Comparison of ENCODE assay signal across 1 cellular context in the genomic region with DNA sequence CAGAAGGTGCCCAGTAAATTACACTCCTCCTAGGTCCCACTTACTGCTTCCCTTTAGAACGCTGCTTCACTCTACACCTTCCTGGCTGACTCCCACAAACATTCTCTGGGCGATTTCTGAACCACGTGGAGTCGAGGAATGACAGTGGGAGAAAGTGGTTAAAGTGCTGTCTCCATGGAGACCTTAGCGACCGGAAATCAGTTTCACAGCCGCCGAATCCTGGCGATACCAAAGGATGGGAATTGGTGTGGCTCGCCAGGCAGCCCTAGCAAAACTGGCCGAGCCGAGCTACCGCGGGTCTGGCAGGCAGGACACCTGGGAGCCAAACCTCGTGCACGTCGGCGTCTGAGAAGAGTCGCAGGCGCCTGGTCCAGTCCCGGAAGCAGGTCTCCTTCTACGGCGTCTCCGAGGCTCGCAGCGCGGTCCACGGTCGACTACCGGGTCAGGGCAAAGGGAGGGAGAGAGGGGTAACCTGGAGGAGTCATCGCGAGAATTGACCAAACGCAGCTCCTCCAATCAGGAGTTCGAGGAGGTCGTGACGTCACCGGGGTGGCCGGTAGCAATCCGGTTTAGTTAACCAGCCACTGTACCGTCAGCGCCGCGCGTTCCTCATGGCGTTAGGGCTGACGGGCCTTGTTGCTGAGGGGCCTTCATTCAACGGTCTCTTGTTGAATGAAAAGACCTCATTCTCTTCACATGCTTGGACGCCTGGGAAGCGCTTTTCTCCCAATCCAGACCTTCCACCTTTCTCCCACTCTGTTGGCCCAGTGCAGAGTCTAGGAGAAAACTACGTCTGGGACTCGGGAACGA.
TF ChIP-seq lines count a peak whose summit lies in the region.

Gene THADA (minus strand): TSS at position 436 of the 810 bp plus-strand sequence. CDS start 3,646 bp downstream, outside the sequence.

TF ChIP-seq in HepG2, 621 proteins besides CTCF, POLR2A, EP300 and RAD21 (continued from another document and continues in another):
- TF ChIP-seq GMEB1 (CRISPR knock-in tag; IDR thresholded peaks at IDR 0.05; ENCODE audit: borderline replicate concordance) (peak; percentile 85), ELF1 (CRISPR knock-in tag; IDR thresholded peaks at IDR 0.05) (peak; percentile 99), NR2F1 (CRISPR knock-in tag; IDR thresholded peaks at IDR 0.05) (no peak), RBM39 (IDR thresholded peaks at IDR 0.05; ENCODE audit: low read depth, low read length, poor library complexity, severe bottlenecking) (peak; percentile 69), SMYD3 (CRISPR knock-in tag; IDR thresholded peaks at IDR 0.05) (0 out of 2 replicates have a peak, but pooled peaks have one; percentile 54), ASH2L (IDR thresholded peaks at IDR 0.05; ENCODE audit: insufficient read length, low read depth, low read length) (peak; percentile 99), PCBP1 (IDR thresholded peaks at IDR 0.05; ENCODE audit: borderline replicate concordance, low read depth, low read length) (0 out of 2 replicates have a peak, but pooled peaks have one; percentile 75), TBX2 (CRISPR knock-in tag; IDR thresholded peaks at IDR 0.05; ENCODE audit: borderline replicate concordance) (peak; percentile 77), MLLT10 (CRISPR knock-in tag; IDR thresholded peaks at IDR 0.05) (no peak), HOXA9 (CRISPR knock-in tag; IDR thresholded peaks at IDR 0.05; ENCODE audit: borderline replicate concordance) (peak; percentile 91), KLF15 (CRISPR knock-in tag; IDR thresholded peaks at IDR 0.05; ENCODE audit: borderline replicate concordance) (peak; percentile 21; the same call in 1 of the 2 replicates), ZNF768 (CRISPR knock-in tag; IDR thresholded peaks at IDR 0.05) (peak; percentile 73), ARHGAP35 (CRISPR knock-in tag; IDR thresholded peaks at IDR 0.05; ENCODE audit: borderline replicate concordance) (peak; percentile 82), FOXC1 (CRISPR knock-in tag; IDR thresholded peaks at IDR 0.05; ENCODE audit: borderline replicate concordance) (peak; percentile 77; the same call in 1 of the 2 replicates), ZNF251 (CRISPR knock-in tag; IDR thresholded peaks at IDR 0.05) (no peak), BCL3 (CRISPR knock-in tag; IDR thresholded peaks at IDR 0.05) (peak; percentile 93), MZF1 (CRISPR knock-in tag; IDR thresholded peaks at IDR 0.05; ENCODE audit: borderline replicate concordance) (no peak), ZBTB39 (CRISPR knock-in tag; IDR thresholded peaks at IDR 0.05) (no peak; the same call in 1 of the 2 replicates), KDM5B (CRISPR knock-in tag; IDR thresholded peaks at IDR 0.05; ENCODE audit: borderline replicate concordance) (peak; percentile 96), SP140L (CRISPR knock-in tag; IDR thresholded peaks at IDR 0.05; ENCODE audit: borderline replicate concordance) (no peak), SCMH1 (CRISPR knock-in tag; IDR thresholded peaks at IDR 0.05; ENCODE audit: borderline replicate concordance) (no peak), ZNF441 (CRISPR knock-in tag; IDR thresholded peaks at IDR 0.05; ENCODE audit: borderline replicate concordance) (peak; percentile 84), SP2 (CRISPR knock-in tag; IDR thresholded peaks at IDR 0.05) (peak; percentile 62; the same call in 1 of the 2 replicates), ZMAT3 (CRISPR knock-in tag; conservative IDR thresholded peaks at IDR 0.05) (peak; percentile 89), KDM6A (CRISPR knock-in tag; IDR thresholded peaks at IDR 0.05; ENCODE audit: low read depth) (no peak), MXD3 (CRISPR knock-in tag; IDR thresholded peaks at IDR 0.05) (peak; percentile 97), GPN1 (CRISPR knock-in tag; IDR thresholded peaks at IDR 0.05; ENCODE audit: borderline replicate concordance) (0 out of 2 replicates have a peak, but pooled peaks have one; percentile 33), SNAPC2 (CRISPR knock-in tag; IDR thresholded peaks at IDR 0.05) (peak; percentile 67; the same call in 1 of the 2 replicates), ZNF17 (CRISPR knock-in tag; IDR thresholded peaks at IDR 0.05) (no peak), ZNF34 (CRISPR knock-in tag; IDR thresholded peaks at IDR 0.05; ENCODE audit: borderline replicate concordance) (no peak), PPARG (CRISPR knock-in tag; conservative IDR thresholded peaks at IDR 0.05) (peak; percentile 30; the same call in 1 of the 2 replicates), GFI1 (CRISPR knock-in tag; IDR thresholded peaks at IDR 0.05; ENCODE audit: borderline replicate concordance) (no peak; the same call in 1 of the 2 replicates), CENPX (CRISPR knock-in tag; IDR thresholded peaks at IDR 0.05) (no peak), ZNF326 (CRISPR knock-in tag; IDR thresholded peaks at IDR 0.05; ENCODE audit: borderline replicate concordance) (no peak), ZNF704 (CRISPR knock-in tag; IDR thresholded peaks at IDR 0.05; ENCODE audit: borderline replicate concordance) (peak; percentile 56; the same call in 1 of the 2 replicates), ZNF569 (CRISPR knock-in tag; IDR thresholded peaks at IDR 0.05; ENCODE audit: borderline replicate concordance) (no peak), REL (CRISPR knock-in tag; conservative IDR thresholded peaks at IDR 0.05) (peak; percentile 91), ZNF75D (CRISPR knock-in tag; IDR thresholded peaks at IDR 0.05; ENCODE audit: borderline replicate concordance) (no peak), MED1 (CRISPR knock-in tag; IDR thresholded peaks at IDR 0.05) (peak; percentile 80), RBM22 (optimal IDR thresholded peaks at IDR 0.05; ENCODE audit: low read length) (peak; percentile 23), ZNF253 (CRISPR knock-in tag; IDR thresholded peaks at IDR 0.05; ENCODE audit: borderline replicate concordance) (peak; percentile 79; the same call in 1 of the 2 replicates), SIN3A (IDR thresholded peaks at IDR 0.05; ENCODE audit: borderline replicate concordance, low read depth, low read length) (peak; percentile 97)
- TF ChIP-seq, protein P1, sequence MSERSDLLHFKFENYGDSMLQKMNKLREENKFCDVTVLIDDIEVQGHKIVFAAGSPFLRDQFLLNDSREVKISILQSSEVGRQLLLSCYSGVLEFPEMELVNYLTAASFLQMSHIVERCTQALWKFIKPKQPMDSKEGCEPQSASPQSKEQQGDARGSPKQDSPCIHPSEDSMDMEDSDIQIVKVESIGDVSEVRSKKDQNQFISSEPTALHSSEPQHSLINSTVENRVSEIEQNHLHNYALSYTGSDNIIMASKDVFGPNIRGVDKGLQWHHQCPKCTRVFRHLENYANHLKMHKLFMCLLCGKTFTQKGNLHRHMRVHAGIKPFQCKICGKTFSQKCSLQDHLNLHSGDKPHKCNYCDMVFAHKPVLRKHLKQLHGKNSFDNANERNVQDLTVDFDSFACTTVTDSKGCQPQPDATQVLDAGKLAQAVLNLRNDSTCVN (CRISPR knock-in tag; IDR thresholded peaks at IDR 0.05; ENCODE audit: borderline replicate concordance) = peak; percentile 86
- TF ChIP-seq, protein P2, sequence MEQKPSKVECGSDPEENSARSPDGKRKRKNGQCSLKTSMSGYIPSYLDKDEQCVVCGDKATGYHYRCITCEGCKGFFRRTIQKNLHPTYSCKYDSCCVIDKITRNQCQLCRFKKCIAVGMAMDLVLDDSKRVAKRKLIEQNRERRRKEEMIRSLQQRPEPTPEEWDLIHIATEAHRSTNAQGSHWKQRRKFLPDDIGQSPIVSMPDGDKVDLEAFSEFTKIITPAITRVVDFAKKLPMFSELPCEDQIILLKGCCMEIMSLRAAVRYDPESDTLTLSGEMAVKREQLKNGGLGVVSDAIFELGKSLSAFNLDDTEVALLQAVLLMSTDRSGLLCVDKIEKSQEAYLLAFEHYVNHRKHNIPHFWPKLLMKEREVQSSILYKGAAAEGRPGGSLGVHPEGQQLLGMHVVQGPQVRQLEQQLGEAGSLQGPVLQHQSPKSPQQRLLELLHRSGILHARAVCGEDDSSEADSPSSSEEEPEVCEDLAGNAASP (CRISPR knock-in tag; IDR thresholded peaks at IDR 0.05; ENCODE audit: borderline replicate concordance) = no peak; the same call in 1 of the 2 replicates
- TF ChIP-seq, protein P3, sequence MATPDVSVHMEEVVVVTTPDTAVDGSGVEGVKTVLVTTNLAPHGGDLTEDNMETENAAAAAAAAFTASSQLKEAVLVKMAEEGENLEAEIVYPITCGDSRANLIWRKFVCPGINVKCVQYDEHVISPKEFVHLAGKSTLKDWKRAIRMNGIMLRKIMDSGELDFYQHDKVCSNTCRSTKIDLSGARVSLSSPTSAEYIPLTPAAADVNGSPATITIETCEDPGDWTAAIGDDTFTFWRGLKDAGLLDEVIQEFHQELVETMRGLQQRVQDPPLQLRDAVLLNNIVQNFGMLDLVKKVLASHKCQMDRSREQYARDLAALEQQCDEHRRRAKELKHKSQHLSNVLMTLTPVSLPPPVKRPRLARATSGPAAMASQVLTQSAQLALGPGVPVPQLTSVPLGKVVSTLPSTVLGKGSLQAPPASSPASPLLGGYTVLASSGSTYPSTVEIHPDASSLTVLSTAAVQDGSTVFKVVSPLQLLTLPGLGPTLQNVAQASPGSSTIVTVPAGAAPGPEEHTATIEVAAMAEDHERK (CRISPR knock-in tag; IDR thresholded peaks at IDR 0.05; ENCODE audit: low read depth) = peak; percentile 67
- TF ChIP-seq, protein P4, sequence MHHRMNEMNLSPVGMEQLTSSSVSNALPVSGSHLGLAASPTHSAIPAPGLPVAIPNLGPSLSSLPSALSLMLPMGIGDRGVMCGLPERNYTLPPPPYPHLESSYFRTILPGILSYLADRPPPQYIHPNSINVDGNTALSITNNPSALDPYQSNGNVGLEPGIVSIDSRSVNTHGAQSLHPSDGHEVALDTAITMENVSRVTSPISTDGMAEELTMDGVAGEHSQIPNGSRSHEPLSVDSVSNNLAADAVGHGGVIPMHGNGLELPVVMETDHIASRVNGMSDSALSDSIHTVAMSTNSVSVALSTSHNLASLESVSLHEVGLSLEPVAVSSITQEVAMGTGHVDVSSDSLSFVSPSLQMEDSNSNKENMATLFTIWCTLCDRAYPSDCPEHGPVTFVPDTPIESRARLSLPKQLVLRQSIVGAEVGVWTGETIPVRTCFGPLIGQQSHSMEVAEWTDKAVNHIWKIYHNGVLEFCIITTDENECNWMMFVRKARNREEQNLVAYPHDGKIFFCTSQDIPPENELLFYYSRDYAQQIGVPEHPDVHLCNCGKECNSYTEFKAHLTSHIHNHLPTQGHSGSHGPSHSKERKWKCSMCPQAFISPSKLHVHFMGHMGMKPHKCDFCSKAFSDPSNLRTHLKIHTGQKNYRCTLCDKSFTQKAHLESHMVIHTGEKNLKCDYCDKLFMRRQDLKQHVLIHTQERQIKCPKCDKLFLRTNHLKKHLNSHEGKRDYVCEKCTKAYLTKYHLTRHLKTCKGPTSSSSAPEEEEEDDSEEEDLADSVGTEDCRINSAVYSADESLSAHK (CRISPR knock-in tag; IDR thresholded peaks at IDR 0.05; ENCODE audit: borderline replicate concordance) = no peak
- TF ChIP-seq, protein P5, sequence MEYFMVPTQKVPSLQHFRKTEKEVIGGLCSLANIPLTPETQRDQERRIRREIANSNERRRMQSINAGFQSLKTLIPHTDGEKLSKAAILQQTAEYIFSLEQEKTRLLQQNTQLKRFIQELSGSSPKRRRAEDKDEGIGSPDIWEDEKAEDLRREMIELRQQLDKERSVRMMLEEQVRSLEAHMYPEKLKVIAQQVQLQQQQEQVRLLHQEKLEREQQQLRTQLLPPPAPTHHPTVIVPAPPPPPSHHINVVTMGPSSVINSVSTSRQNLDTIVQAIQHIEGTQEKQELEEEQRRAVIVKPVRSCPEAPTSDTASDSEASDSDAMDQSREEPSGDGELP (IDR thresholded peaks at IDR 0.05; ENCODE audit: borderline replicate concordance, low read depth) = peak; percentile 60; the same call in 1 of the 2 replicates
